Comparison of ENCODE assay signal across 3 cellular contexts in genomic region chr10:99855479-99856071, GRCh38.
TF ChIP-seq lines count a peak whose summit lies in the region.

No MANE protein-coding gene starts in this region.

TF ChIP-seq in SK-N-SH treated with all-trans-retinoic acid at 6 μM for 48 hours, 23 proteins besides CTCF, POLR2A, EP300 and RAD21:
- TF ChIP-seq ARNTL (CRISPR knock-in tag; IDR thresholded peaks at IDR 0.05; ENCODE audit: borderline replicate concordance, low read depth) (no peak), ZNF8 (CRISPR knock-in tag; IDR thresholded peaks at IDR 0.05) (no peak), PATZ1 (CRISPR knock-in tag; IDR thresholded peaks at IDR 0.05; ENCODE audit: borderline replicate concordance) (no peak)
TF ChIP-seq in SK-N-SH treated with all-trans-retinoic acid at 6 μM for 48 hours: peak in this region for 0.

TF ChIP-seq in SK-N-SH, 30 proteins besides CTCF, POLR2A, EP300 and RAD21:
- TF ChIP-seq USF1 (IDR thresholded peaks at IDR 0.05; ENCODE audit: borderline replicate concordance, low read depth) (no peak), USF2 (IDR thresholded peaks at IDR 0.05; ENCODE audit: borderline replicate concordance, low read depth, low read length) (no peak), PBX3 (IDR thresholded peaks at IDR 0.05) (no peak), IRF3 (IDR thresholded peaks at IDR 0.05; ENCODE audit: low read depth, low read length) (no peak), YY1 (IDR thresholded peaks at IDR 0.05; ENCODE audit: low read depth) (no peak), FOSL2 (IDR thresholded peaks at IDR 0.05; ENCODE audit: borderline replicate concordance, low read depth) (no peak), FOXM1 (IDR thresholded peaks at IDR 0.05; ENCODE audit: low read depth) (no peak), FOXJ3 (CRISPR knock-in tag; IDR thresholded peaks at IDR 0.05) (no peak), EZH2phosphoT487 (IDR thresholded peaks at IDR 0.05; ENCODE audit: borderline replicate concordance, low read depth) (no peak), NFIC (IDR thresholded peaks at IDR 0.05; ENCODE audit: borderline replicate concordance) (no peak), TAF1 (IDR thresholded peaks at IDR 0.05; ENCODE audit: borderline replicate concordance, low read depth, low read length) (no peak), POLR2AphosphoS5 (IDR thresholded peaks at IDR 0.05; ENCODE audit: low read depth, low read length) (no peak), RCOR1 (IDR thresholded peaks at IDR 0.05; ENCODE audit: low read length) (no peak), GABPA (IDR thresholded peaks at IDR 0.05; ENCODE audit: low read depth) (no peak), SIN3A (IDR thresholded peaks at IDR 0.05; ENCODE audit: borderline replicate concordance, low read depth, low read length) (no peak), MXI1 (IDR thresholded peaks at IDR 0.05; ENCODE audit: low read depth, low read length) (no peak), RXRA (IDR thresholded peaks at IDR 0.05; ENCODE audit: borderline replicate concordance, low read depth) (no peak), MEF2A (IDR thresholded peaks at IDR 0.05; ENCODE audit: borderline replicate concordance, low read depth) (no peak)
TF ChIP-seq in SK-N-SH: peak in this region for 0.

TF ChIP-seq in IMR-90, 13 proteins besides CTCF, POLR2A, EP300 and RAD21:
- TF ChIP-seq MXI1 (IDR thresholded peaks at IDR 0.05; ENCODE audit: borderline replicate concordance, low read depth, low read length) = no peak
- TF ChIP-seq MAFK (IDR thresholded peaks at IDR 0.05; ENCODE audit: low read depth, low read length) = no peak
- TF ChIP-seq CHD1 (IDR thresholded peaks at IDR 0.05; ENCODE audit: low read depth, low read length) = no peak
- TF ChIP-seq SMC3 (IDR thresholded peaks at IDR 0.05; ENCODE audit: low read depth, low read length) = no peak
- no peak for TF ChIP-seq FOS (IDR thresholded peaks at IDR 0.05; ENCODE audit: low read depth, low read length)
- no peak for TF ChIP-seq BHLHE40 (IDR thresholded peaks at IDR 0.05; ENCODE audit: low read depth, low read length)
- no peak for TF ChIP-seq NFE2L2 (IDR thresholded peaks at IDR 0.05; ENCODE audit: low read depth, low read length)
- no peak for TF ChIP-seq USF2 (IDR thresholded peaks at IDR 0.05; ENCODE audit: low read depth, low read length)
- TF ChIP-seq RCOR1 (IDR thresholded peaks at IDR 0.05; ENCODE audit: insufficient replicate concordance, low read length) = no peak
- no peak for TF ChIP-seq RFX5 (IDR thresholded peaks at IDR 0.05; ENCODE audit: low read depth, low read length)
TF ChIP-seq in IMR-90: peak in this region for 0.
